In the genomic region with DNA sequence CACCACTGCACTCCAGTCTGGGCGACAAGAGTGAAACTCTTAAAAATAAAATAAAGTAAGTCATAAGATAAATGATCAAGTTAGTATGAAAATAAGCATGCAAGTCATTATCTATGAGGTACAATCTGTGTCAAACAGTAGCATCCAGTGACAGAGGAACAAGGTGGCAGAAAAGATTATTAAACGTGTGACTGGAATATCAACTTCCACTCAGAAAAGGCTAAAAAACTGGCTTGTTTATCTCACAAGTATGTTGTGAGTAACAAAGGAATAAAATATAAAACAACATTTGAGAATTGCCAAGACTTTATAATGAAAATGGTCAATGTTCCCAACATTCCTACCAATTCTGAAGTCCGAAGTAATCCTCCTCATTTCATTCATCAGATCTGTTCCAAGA, we compare ENCODE assay signal across 20 cellular contexts.
"Had no signal": no experiment of that assay in that cellular context is flagged by ENCODE, and none has a peak within 500 bp of the region (broad histone marks: within the 10 kb centered on the region; RNA-seq: fewer than 3 reads in every experiment).

No MANE protein-coding gene starts in this region.

- H2AFZ ChIP-seq: hepatocyte had no signal

- FAIRE-seq: colon, endothelial cell of umbilical vein had no signal

- DNase-seq: foreskin melanocyte; head of caudate nucleus; mammary epithelial cell; mucosa of descending colon; naive thymus-derived CD8-positive, alpha-beta T cell; sigmoid colon; stimulated activated CD4-positive, alpha-beta T cell treated with anti-CD3 and anti-CD28 coated beads, Interleukin-2, amount 100 ng/mL, for 24 hours; stimulated activated CD4-positive, alpha-beta T cell treated with anti-CD3 and anti-CD28 coated beads, Interleukin-4, amount 100 ng/mL, for 4 hours; stimulated activated naive B cell treated with anti-CD40 and anti-IgM and Interleukin-4, amounts not matched to agents 10 μg/mL and 1 μg/mL and 100 μg/mL, for 72 hours; stimulated activated naive CD8-positive, alpha-beta T cell treated with anti-CD3 and anti-CD28 coated beads, Interleukin-15, amount 100 ng/mL, for 72 hours; testis had no signal

- H3K9me3 ChIP-seq: mucosa of descending colon, neutrophil, right atrium auricular region, sigmoid colon, testis, tibial nerve had no signal

- H3K27me3 Mint-ChIP-seq: dendritic cell treated with granulocyte-macrophage colony-stimulating factor and Interleukin-4, amounts not matched to agents 40 ng/mL and 50 ng/mL, for 4 days; naive thymus-derived CD8-positive, alpha-beta T cell; stimulated activated naive B cell treated with anti-CD40 and anti-IgM and Interleukin-4, amounts not matched to agents 10 μg/mL and 1 μg/mL and 100 μg/mL, for 72 hours; stimulated activated naive CD8-positive, alpha-beta T cell treated with anti-CD3 and anti-CD28 coated beads, Interleukin-15, amount 100 ng/mL, for 72 hours had no signal

- H3K27ac ChIP-seq: hepatocyte, neutrophil, right atrium auricular region, testis, tibial nerve had no signal

- H3K4me3 Mint-ChIP-seq: dendritic cell treated with granulocyte-macrophage colony-stimulating factor and Interleukin-4, amounts not matched to agents 40 ng/mL and 50 ng/mL, for 4 days; naive thymus-derived CD8-positive, alpha-beta T cell; stimulated activated naive B cell treated with anti-CD40 and anti-IgM and Interleukin-4, amounts not matched to agents 10 μg/mL and 1 μg/mL and 100 μg/mL, for 72 hours; stimulated activated naive CD8-positive, alpha-beta T cell treated with anti-CD3 and anti-CD28 coated beads, Interleukin-15, amount 100 ng/mL, for 72 hours had no signal

- H3K4me2 ChIP-seq: hepatocyte had no signal

- H3K4me1 ChIP-seq: testis had no signal

- H3K9me3 Mint-ChIP-seq: dendritic cell treated with granulocyte-macrophage colony-stimulating factor and Interleukin-4, amounts not matched to agents 40 ng/mL and 50 ng/mL, for 4 days; naive thymus-derived CD8-positive, alpha-beta T cell; stimulated activated naive CD8-positive, alpha-beta T cell treated with anti-CD3 and anti-CD28 coated beads, Interleukin-15, amount 100 ng/mL, for 72 hours had no signal

- ATAC-seq: left lobe of liver; mucosa of descending colon; naive thymus-derived CD8-positive, alpha-beta T cell; stimulated activated naive B cell treated with anti-CD40 and anti-IgM and Interleukin-4, amounts not matched to agents 10 μg/mL and 1 μg/mL and 100 μg/mL, for 72 hours; stimulated activated naive CD8-positive, alpha-beta T cell treated with anti-CD3 and anti-CD28 coated beads, Interleukin-15, amount 100 ng/mL, for 72 hours had no signal

- H3K27me3 ChIP-seq: hepatocyte, neutrophil, right atrium auricular region, sigmoid colon, testis, tibial nerve had no signal

- H3K27ac Mint-ChIP-seq: dendritic cell treated with granulocyte-macrophage colony-stimulating factor and Interleukin-4, amounts not matched to agents 40 ng/mL and 50 ng/mL, for 4 days; stimulated activated naive B cell treated with anti-CD40 and anti-IgM and Interleukin-4, amounts not matched to agents 10 μg/mL and 1 μg/mL and 100 μg/mL, for 72 hours; stimulated activated naive CD8-positive, alpha-beta T cell treated with anti-CD3 and anti-CD28 coated beads, Interleukin-15, amount 100 ng/mL, for 72 hours had no signal

- H3K4me3 ChIP-seq: hepatocyte, mucosa of descending colon, right atrium auricular region, sigmoid colon, skin epidermis, testis, tibial nerve had no signal
